In genomic region chr17:76644995-76645394, GRCh38 we compare ENCODE assay signal across 35 cellular contexts. TPM values are rescaled to one million over a fixed set of nuclear protein-coding genes. Genes with fewer than 3 reads are reported as not detected.
DNase-seq lines count a peak whose midpoint lies in the region; ATAC-seq and TF ChIP-seq lines count a peak whose summit lies in the region.
"Had no signal": no experiment of that assay in that cellular context is flagged by ENCODE, and none has a peak within 500 bp of the region (broad histone marks: within the 10 kb centered on the region; RNA-seq: fewer than 3 reads in every experiment).

No MANE protein-coding gene starts in this region.

- H3K27me3 ChIP-seq in esophagus (ENCODE audit: control insufficient read depth in 1 of 2, insufficient read depth in 2 of 2, low read length in 2 of 2) (no peaks in the 10 kb centered on the region), thyroid gland (no peaks in the 10 kb centered on the region)
- H3K27me3 ChIP-seq: adrenal gland, heart right ventricle, testis had no signal

- intact Hi-C loops in activated CD4-positive, alpha-beta T cell treated with anti-CD3 and anti-CD28 coated beads for 36 hours (cut with DNase I, micrococcal nuclease): no loop called here
- intact Hi-C loops in mucosa of descending colon (cut with DNase I, micrococcal nuclease) (no loop called here), thyroid gland (cut with DNase I) (no loop called here)

- peaks cover 17% of the 10 kb centered on the region for H3K4me1 Mint-ChIP-seq in activated CD4-positive, alpha-beta T cell treated with anti-CD3 and anti-CD28 coated beads for 36 hours
- peaks cover 31% of the 10 kb centered on the region for H3K4me1 Mint-ChIP-seq in type B pancreatic cell (ENCODE audit: unreplicated experiment)
- H3K4me1 Mint-ChIP-seq: activated CD8-positive, alpha-beta memory T cell treated with anti-CD3 and anti-CD28 coated beads, Interleukin-2, amount 10 ng/mL, durations not matched to agents 7 days and 5 days; IgD-negative memory B cell had no signal

- no peak overlapping the region for H3K4me3 ChIP-seq in esophagus (ENCODE audit: low read depth in 1 of 2, low read length in 2 of 2)
- no peak overlapping the region for H3K4me3 ChIP-seq in mucosa of descending colon
- H3K4me3 ChIP-seq in thyroid gland (replicated peaks in 1 of 3): no peak overlapping the region
- H3K4me3 ChIP-seq: adrenal gland, heart right ventricle, testis had no signal

- no peak overlapping the region for H3K4me3 Mint-ChIP-seq in activated CD4-positive, alpha-beta T cell treated with anti-CD3 and anti-CD28 coated beads for 36 hours
- H3K4me3 Mint-ChIP-seq in type B pancreatic cell: no peak overlapping the region
- H3K4me3 Mint-ChIP-seq: activated CD8-positive, alpha-beta memory T cell treated with anti-CD3 and anti-CD28 coated beads, Interleukin-2, amount 10 ng/mL, durations not matched to agents 7 days and 5 days; brain; IgD-negative memory B cell had no signal

- H3K9me3 ChIP-seq in esophagus (ENCODE audit: control insufficient read depth in 2 of 2, insufficient read depth in 1 of 2, low read depth in 1 of 2, low read length in 1 of 2) (no peaks in the 10 kb centered on the region), mucosa of descending colon (no peaks in the 10 kb centered on the region), thyroid gland (no peaks in the 10 kb centered on the region)
- H3K9me3 ChIP-seq: testis had no signal

- H3K4me1 ChIP-seq in esophagus (ENCODE audit: control insufficient read depth in 2 of 2, insufficient read depth in 2 of 2, low read length in 1 of 2) (peaks cover 0 to 10% of the 10 kb centered on the region in 2 donors), mucosa of descending colon (ENCODE audit: low read depth) (peaks cover 19% of the 10 kb centered on the region), thyroid gland (peaks cover 8 to 10% of the 10 kb centered on the region in 2 donors)
- H3K4me1 ChIP-seq: parathyroid adenoma, testis had no signal

- CTCF ChIA-PET in activated CD4-positive, alpha-beta T cell treated with anti-CD3 and anti-CD28 coated beads for 36 hours (lab: Charles Lee): no interaction called here

- peak; percentile 19 for ATAC-seq in activated CD4-positive, alpha-beta T cell treated with anti-CD3 and anti-CD28 coated beads for 36 hours
- peak; percentile 63 for ATAC-seq in mucosa of descending colon
- ATAC-seq: activated CD8-positive, alpha-beta memory T cell treated with anti-CD3 and anti-CD28 coated beads, Interleukin-2, amount 10 ng/mL, durations not matched to agents 7 days and 5 days; heart right ventricle; left cardiac atrium; PC-3 had no signal

- POLR2A ChIA-PET in activated CD4-positive, alpha-beta T cell treated with anti-CD3 and anti-CD28 coated beads for 36 hours (lab: Charles Lee): no interaction called here

- H3K36me3 Mint-ChIP-seq in activated CD4-positive, alpha-beta T cell treated with anti-CD3 and anti-CD28 coated beads for 36 hours (ENCODE audit: low read depth): no peaks in the 10 kb centered on the region
- H3K36me3 Mint-ChIP-seq in type B pancreatic cell: no peaks in the 10 kb centered on the region
- H3K36me3 Mint-ChIP-seq: brain; CD4-positive, alpha-beta memory T cell; IgD-negative memory B cell had no signal

- peaks cover 3% of the 10 kb centered on the region for H3K27me3 Mint-ChIP-seq in activated CD4-positive, alpha-beta T cell treated with anti-CD3 and anti-CD28 coated beads for 36 hours
- no peaks in the 10 kb centered on the region for H3K27me3 Mint-ChIP-seq in type B pancreatic cell

- no peak for DNase-seq in activated CD4-positive, alpha-beta T cell treated with anti-CD3 and anti-CD28 coated beads for 36 hours
- DNase-seq in activated CD4-positive, alpha-beta T cell treated with anti-CD3 and anti-CD28 coated beads for 4 hours: no peak
- peak in 2 of 3 donors; percentile 50 to 81 for DNase-seq in mucosa of descending colon
- no peak for DNase-seq in type B pancreatic cell (ENCODE audit: extremely low spot score, unreplicated experiment)
- DNase-seq in thyroid gland: no peak
- DNase-seq in pons (ENCODE audit: low spot score): no peak
- no peak for DNase-seq in EL
- DNase-seq: 8988T; activated CD8-positive, alpha-beta memory T cell treated with anti-CD3 and anti-CD28 coated beads, Interleukin-2, amount 10 ng/mL, durations not matched to agents 7 days and 5 days; activated naive CD4-positive, alpha-beta T cell; activated T-cell treated with anti-CD3 and anti-CD28 coated beads, Interleukin-2, amount 50 U/mL, for 48 hours; adrenal gland; CD4-positive, alpha-beta memory T cell; effector CD4-positive, alpha-beta T cell; GOT3; heart right ventricle; left cardiac atrium; NCI-H1092 treated with DMSO at 0.1 percent for 48 hours; NCI-H187 treated with DMSO at 0.1 percent for 48 hours; NCI-H2171 treated with DMSO at 0.1 percent for 48 hours; NCI-H524 treated with DMSO at 0.1 percent for 48 hours; NK-92 treated with Interleukin-12 subunit alpha and Interleukin-12 subunit beta, amount 100 ng/mL, for 24 hours; PC-3; SIG-M5; stimulated activated CD4-positive, alpha-beta T cell treated with anti-CD3 and anti-CD28 coated beads, Interleukin-15, amount 100 ng/mL, for 24 hours; stimulated activated naive CD4-positive, alpha-beta T cell treated with Interleukin-2 at 50 U/mL for 16 hours; T-helper 9 cell; testis had no signal

- H3K27ac Mint-ChIP-seq in activated CD4-positive, alpha-beta T cell treated with anti-CD3 and anti-CD28 coated beads for 36 hours: no peak overlapping the region
- H3K27ac Mint-ChIP-seq in type B pancreatic cell: peak overlapping the region; percentile 15
- H3K27ac Mint-ChIP-seq: activated CD8-positive, alpha-beta memory T cell treated with anti-CD3 and anti-CD28 coated beads, Interleukin-2, amount 10 ng/mL, durations not matched to agents 7 days and 5 days; brain had no signal

- no peak for TF ChIP-seq POLR2A in thyroid gland (IDR thresholded peaks at IDR 0.05)

- peak overlapping the region; percentile 26 to 65 for H3K27ac ChIP-seq in esophagus (ENCODE audit: low read depth in 2 of 2, low read length in 1 of 2)
- H3K27ac ChIP-seq in thyroid gland: no peak overlapping the region
- H3K27ac ChIP-seq: adrenal gland, parathyroid adenoma, testis had no signal

- no peaks in the 10 kb centered on the region for H3K36me3 ChIP-seq in esophagus (ENCODE audit: control insufficient read depth in 2 of 2, insufficient read depth in 2 of 2, low read length in 1 of 2)
- no peaks in the 10 kb centered on the region for H3K36me3 ChIP-seq in mucosa of descending colon (ENCODE audit: low read depth)
- H3K36me3 ChIP-seq in thyroid gland: no peaks in the 10 kb centered on the region
- H3K36me3 ChIP-seq: adrenal gland, heart right ventricle had no signal

- H3K9me3 Mint-ChIP-seq in activated CD4-positive, alpha-beta T cell treated with anti-CD3 and anti-CD28 coated beads for 36 hours (ENCODE audit: low read depth): no peaks in the 10 kb centered on the region
- H3K9me3 Mint-ChIP-seq in type B pancreatic cell: peaks cover 10% of the 10 kb centered on the region

- WGBS in esophagus, 2 donors: 45 to 63% methylated on average over 8 of the region's 8 CpGs
- WGBS in thyroid gland, 2 donors: 90 to 93% methylated on average over 8 of the region's 8 CpGs

- TF ChIP-seq CTCF in mucosa of descending colon (IDR thresholded peaks at IDR 0.05): no peak
- no peak for TF ChIP-seq CTCF in type B pancreatic cell (conservative IDR thresholded peaks at IDR 0.05)
- TF ChIP-seq CTCF in thyroid gland (IDR thresholded peaks at IDR 0.05): no peak

RNA-seq across cellular contexts. Expression of gene ST6GALNAC1, which starts 1.4 kb away (rescaled TPM):
- total RNA-seq in activated CD4-positive, alpha-beta T cell treated with anti-CD3 and anti-CD28 coated beads for 36 hours: under 1 TPM; 0.88 to 0.89 TPM
- 10 to 100 TPM; 20.1 to 40.1 TPM for polyA plus RNA-seq in esophagus
- 100 to 1,000 TPM in 2 of 3 donors, 10 to 100 TPM in 1; 90.2 to 363 (median 336) TPM for total RNA-seq in mucosa of descending colon
- total RNA-seq in type B pancreatic cell (ENCODE audit: low replicate concordance): 10.3 and 17.3 TPM in 2 replicates
- total RNA-seq in thyroid gland: 1 to 10 TPM in 2 of 4 donors, under 1 TPM in 2; 0.29 to 7.0 (median 1.1) TPM
- total RNA-seq: activated CD8-positive, alpha-beta memory T cell treated with anti-CD3 and anti-CD28 coated beads, Interleukin-2, amount 10 ng/mL, durations not matched to agents 7 days and 5 days; chondrocyte; fibroblast of villous mesenchyme had no signal
- polyA plus RNA-seq: neural cell had no signal

RNA-seq across cellular contexts. Expression of gene ST6GALNAC2, which starts 59.3 kb away (rescaled TPM):
- under 1 TPM in 1 of 2 experiments, not detected in 1; 0.32 TPM for total RNA-seq in activated CD4-positive, alpha-beta T cell treated with anti-CD3 and anti-CD28 coated beads for 36 hours
- polyA plus RNA-seq in esophagus: 10 to 100 TPM; 17.5 to 20.2 TPM
- total RNA-seq in mucosa of descending colon (10 to 100 TPM in 1 of 3 donors, 1 to 10 TPM in 2; 3.7 to 11.1 (median 4.3) TPM), type B pancreatic cell (ENCODE audit: low replicate concordance) (4.3 and 10.4 TPM in 2 replicates), thyroid gland (10 to 100 TPM; 32.7 to 65.4 (median 42.6) TPM)
- total RNA-seq: activated CD8-positive, alpha-beta memory T cell treated with anti-CD3 and anti-CD28 coated beads, Interleukin-2, amount 10 ng/mL, durations not matched to agents 7 days and 5 days had no signal
- polyA plus RNA-seq: neural cell had no signal

Comparison
In these comparisons a context has a peak if more than half of its experiments do, and no peak if none do; other contexts are left out.
1. DNase-seq: peak in mucosa of descending colon (2 of 3); none in activated CD4-positive, alpha-beta T cell treated with anti-CD3 and anti-CD28 coated beads for 36 hours (single experiment), activated CD4-positive, alpha-beta T cell treated with anti-CD3 and anti-CD28 coated beads for 4 hours (0 of 2), type B pancreatic cell (single experiment), thyroid gland (0 of 2), pons (single experiment) and EL (single experiment).
2. H3K27ac ChIP-seq: peak in esophagus (2 of 2); none in thyroid gland (0 of 3).